ENCODE assay signal across 30 cellular contexts in the genomic region with DNA sequence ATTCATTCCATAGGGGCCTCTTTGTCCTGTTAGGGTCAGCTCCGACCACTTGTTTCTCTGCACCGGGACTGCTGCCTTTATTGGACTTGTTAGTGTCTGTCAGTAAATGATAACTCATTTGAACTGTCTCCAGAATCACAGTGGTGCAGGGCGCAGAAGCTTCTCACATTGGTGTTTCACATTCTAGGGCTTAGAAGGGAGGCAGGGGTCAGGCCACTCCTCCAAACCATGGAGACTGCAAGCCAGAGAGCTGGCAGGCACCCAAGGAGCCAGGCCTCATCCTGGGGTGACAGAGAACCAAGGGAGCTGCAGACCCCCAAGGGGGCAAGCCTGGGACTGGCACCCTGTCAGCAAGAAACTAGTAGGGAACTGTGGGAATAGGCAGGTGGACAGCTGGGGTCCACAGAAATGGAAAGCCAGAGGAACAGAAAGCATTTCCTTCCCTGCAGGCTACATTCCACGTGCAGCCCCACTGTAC. TPM values are rescaled to one million over a fixed set of nuclear protein-coding genes. Genes with fewer than 3 reads are reported as not detected.
DNase-seq lines count a peak whose midpoint lies in the region; ATAC-seq, FAIRE-seq and TF ChIP-seq lines count a peak whose summit lies in the region.
"Had no signal": no experiment of that assay in that cellular context is flagged by ENCODE, and none has a peak within 500 bp of the region (broad histone marks: within the 10 kb centered on the region; RNA-seq: fewer than 3 reads in every experiment).

No MANE protein-coding gene starts in this region.

- POLR2A ChIA-PET in HepG2 (lab: Yijun Ruan, JAX): interaction anchor here (1.6 to 14.4 kb wide), 3 partner anchors 9 to 23 kb away, joined by 3 to 166 read pairs (median 6); no protein-coding TSS in a partner anchor
- POLR2A ChIA-PET in activated CD4-positive, alpha-beta memory T cell treated with anti-CD3 and anti-CD28 coated beads for 36 hours (lab: Charles Lee): no interaction called here

- TF ChIP-seq EP300 in HepG2 (IDR thresholded peaks at IDR 0.05; ENCODE audit: low read depth in 2 of 2, low read length in 2 of 2) (no peak), HepG2 (CRISPR knock-in tag; IDR thresholded peaks at IDR 0.05; ENCODE audit: borderline replicate concordance) (no peak)

- intact Hi-C loops in HepG2 (cut with micrococcal nuclease; ENCODE audit: unreplicated experiment): no loop called here
- intact Hi-C loops in activated CD4-positive, alpha-beta memory T cell treated with anti-CD3 and anti-CD28 coated beads for 36 hours (cut with micrococcal nuclease): no loop called here

- no peak for FAIRE-seq in HepG2 (lab: Jason Lieb, UNC)
- FAIRE-seq: A204.1, GM12892 had no signal

- H3K27ac ChIP-seq in liver (ENCODE audit: low read depth in 1 of 2, low read length in 2 of 2) (no peak overlapping the region), HepG2 (ENCODE audit: extremely low read length, insufficient read depth, low read length) (no peak overlapping the region), cardiac muscle cell (peak overlapping the region; percentile 97)
- H3K27ac ChIP-seq: GM23248, HL-60, prostate gland, VCaP had no signal

- H3K4me3 Mint-ChIP-seq in mesothelial cell of epicardium: no peak overlapping the region
- H3K4me3 Mint-ChIP-seq in activated CD4-positive, alpha-beta memory T cell treated with anti-CD3 and anti-CD28 coated beads for 36 hours: no peak overlapping the region
- H3K4me3 Mint-ChIP-seq: activated naive CD8-positive, alpha-beta T cell treated with anti-CD3 and anti-CD28 coated beads, Interleukin-2, amount 50 U/mL, for 24 hours; activated T-cell treated with anti-CD3 and anti-CD28 coated beads, Interleukin-2, amount 50 U/mL, for 4 hours; CD4-positive, alpha-beta memory T cell; T-helper 17 cell had no signal

- H3K4me1 ChIP-seq in liver (ENCODE audit: control insufficient read depth in 4 of 4, insufficient read depth in 4 of 4, low read length in 3 of 4) (peaks cover 0 to 12% (median 3%) of the 10 kb centered on the region in 4 donors), HepG2 (ENCODE audit: insufficient read depth, low read length) (peaks cover 49% of the 10 kb centered on the region), cardiac muscle cell (ENCODE audit: low read depth) (peaks cover 89% of the 10 kb centered on the region)
- H3K4me1 ChIP-seq: prostate gland had no signal

- H2AFZ ChIP-seq in HepG2 (ENCODE audit: low read length): no peak overlapping the region
- H2AFZ ChIP-seq: GM23248 had no signal

- TF ChIP-seq RAD21 in liver (IDR thresholded peaks at IDR 0.05) (no peak), HepG2 (CRISPR knock-in tag; IDR thresholded peaks at IDR 0.05) (no peak)

- H3K4me3 ChIP-seq in liver (ENCODE audit: low read depth in 1 of 3, low read length in 3 of 3) (no peak overlapping the region), HepG2 (replicated peaks in 1 of 3; ENCODE audit: insufficient read depth in 1 of 3, low read depth in 2 of 3, low read length in 3 of 3) (no peak overlapping the region), cardiac muscle cell (no peak overlapping the region)
- H3K4me3 ChIP-seq: GM23248, prostate gland, uterus had no signal

- no peak for DNase-seq in HepG2 (ENCODE audit: low spot score)
- DNase-seq in cardiac muscle cell (ENCODE audit: low read depth in 1 of 2, low spot score in 1 of 2): peak; percentile 48 to 75
- no peak for DNase-seq in mesothelial cell of epicardium (ENCODE audit: low spot score in 2 of 2, unreplicated experiment in 2 of 2)
- no peak for DNase-seq in DMS79 treated with DMSO at 0.1 percent for 48 hours (lab: John Stamatoyannopoulos, UW)
- DNase-seq in NCI-H446 treated with DMSO at 0.1 percent for 48 hours (lab: John Stamatoyannopoulos, UW): no peak
- DNase-seq in activated CD4-positive, alpha-beta memory T cell treated with anti-CD3 and anti-CD28 coated beads for 36 hours: no peak
- no peak for DNase-seq in stimulated activated naive CD4-positive, alpha-beta T cell treated with Interleukin-2 at 50 U/mL for 16 hours (lab: John Stamatoyannopoulos, UW)
- DNase-seq: activated CD4-positive, alpha-beta T cell treated with anti-CD3 and anti-CD28 coated beads for 48 hours; activated gamma-delta T cell treated with Interleukin-2 at 50 U/mL for 16 hours; activated naive CD8-positive, alpha-beta T cell treated with anti-CD3 and anti-CD28 coated beads, Interleukin-2, amount 50 U/mL, for 24 hours; activated T-cell treated with anti-CD3 and anti-CD28 coated beads, Interleukin-2, amount 50 U/mL, for 4 hours; AML-193; CD4-positive, alpha-beta memory T cell; cerebellar nuclear complex; GM23248; mammary epithelial cell; NCI-H1092; NCI-H187; NCI-H2171 treated with DMSO at 0.1 percent for 48 hours; NCI-H524; SK-N-SH; stimulated activated naive CD8-positive, alpha-beta T cell treated with anti-CD3 and anti-CD28 coated beads, Interleukin-15, Interleukin-2, amounts not matched to agents 100 U/mL and 50 U/mL, for 24 hours; T-helper 17 cell; uterus had no signal

- no peaks in the 10 kb centered on the region for H3K9me3 Mint-ChIP-seq in mesothelial cell of epicardium
- no peaks in the 10 kb centered on the region for H3K9me3 Mint-ChIP-seq in activated CD4-positive, alpha-beta memory T cell treated with anti-CD3 and anti-CD28 coated beads for 36 hours
- H3K9me3 Mint-ChIP-seq: activated naive CD8-positive, alpha-beta T cell treated with anti-CD3 and anti-CD28 coated beads, Interleukin-2, amount 50 U/mL, for 24 hours; activated T-cell treated with anti-CD3 and anti-CD28 coated beads, Interleukin-2, amount 50 U/mL, for 4 hours; CD4-positive, alpha-beta memory T cell had no signal

- TF ChIP-seq POLR2A in HepG2 (IDR thresholded peaks at IDR 0.05; ENCODE audit: insufficient read depth in 1 of 2, low read depth in 2 of 2, low read length in 2 of 2): no peak

- no peak for TF ChIP-seq CTCF in liver (IDR thresholded peaks at IDR 0.05; ENCODE audit: low read depth, low read length, missing input control)
- TF ChIP-seq CTCF in HepG2 (CRISPR knock-in tag; IDR thresholded peaks at IDR 0.05): no peak
- no peak for TF ChIP-seq CTCF in cardiac muscle cell (IDR thresholded peaks at IDR 0.05; ENCODE audit: low read depth, low read length)
- TF ChIP-seq CTCF in mesothelial cell of epicardium (IDR thresholded peaks at IDR 0.05; ENCODE audit: unreplicated experiment): no peak

- in situ Hi-C loops in HepG2 (cut with HindIII; ENCODE audit: extremely low pct_ligation_motif_present, low pct_unique_long_range_greater_than_20kb): no loop called here

- no peaks in the 10 kb centered on the region for H3K27me3 Mint-ChIP-seq in mesothelial cell of epicardium (ENCODE audit: low read depth)
- H3K27me3 Mint-ChIP-seq in activated CD4-positive, alpha-beta memory T cell treated with anti-CD3 and anti-CD28 coated beads for 36 hours: peaks cover under 1% of the 10 kb centered on the region
- H3K27me3 Mint-ChIP-seq: activated naive CD8-positive, alpha-beta T cell treated with anti-CD3 and anti-CD28 coated beads, Interleukin-2, amount 50 U/mL, for 24 hours; CD4-positive, alpha-beta memory T cell; T-helper 17 cell had no signal

- H3K4me2 ChIP-seq in HepG2 (ENCODE audit: low read depth, low read length): no peak overlapping the region
- H3K4me2 ChIP-seq: SK-N-SH had no signal

- no peaks in the 10 kb centered on the region for H3K79me2 ChIP-seq in HepG2 (ENCODE audit: insufficient read depth, low read length)

- no TSS peak for BruUV-seq in HepG2 (replicated peaks; lab: Mats Ljungman, UMichigan)

- CTCF ChIA-PET in HepG2 (lab: Yijun Ruan, JAX; ENCODE audit: low intra/inter-chr PET ratio, low total read pairs): no interaction called here
- CTCF ChIA-PET in activated CD4-positive, alpha-beta memory T cell treated with anti-CD3 and anti-CD28 coated beads for 36 hours (lab: Charles Lee): no interaction called here

- no peak; the same call in 2 of the 3 replicates for ATAC-seq in HepG2
- ATAC-seq: activated naive CD8-positive, alpha-beta T cell treated with anti-CD3 and anti-CD28 coated beads, Interleukin-2, amount 50 U/mL, for 24 hours; activated T-cell treated with anti-CD3 and anti-CD28 coated beads, Interleukin-2, amount 50 U/mL, for 4 hours; stimulated activated naive CD8-positive, alpha-beta T cell treated with anti-CD3 and anti-CD28 coated beads, Interleukin-15, Interleukin-2, amounts not matched to agents 100 U/mL and 50 U/mL, for 24 hours; T-helper 17 cell had no signal

- H3K27me3 ChIP-seq in liver (ENCODE audit: control insufficient read depth in 4 of 4, insufficient read depth in 4 of 4, low read length in 3 of 4) (no peaks in the 10 kb centered on the region), HepG2 (ENCODE audit: control insufficient read depth in 1 of 2, insufficient read depth in 2 of 2, low read length in 2 of 2) (no peaks in the 10 kb centered on the region), cardiac muscle cell (no peaks in the 10 kb centered on the region)
- H3K27me3 ChIP-seq: uterus had no signal

- no peaks in the 10 kb centered on the region for H3K36me3 ChIP-seq in liver (ENCODE audit: control insufficient read depth in 4 of 4, insufficient read depth in 3 of 4, low read depth in 1 of 4, low read length in 3 of 4)
- H3K36me3 ChIP-seq in HepG2 (replicated peaks in 1 of 2; ENCODE audit: control insufficient read depth in 1 of 2, insufficient read depth in 2 of 2, low read length in 2 of 2): no peaks in the 10 kb centered on the region
- no peaks in the 10 kb centered on the region for H3K36me3 ChIP-seq in cardiac muscle cell
- H3K36me3 ChIP-seq: prostate gland, uterus had no signal

- no peaks in the 10 kb centered on the region for H3K36me3 Mint-ChIP-seq in mesothelial cell of epicardium
- H3K36me3 Mint-ChIP-seq in activated CD4-positive, alpha-beta memory T cell treated with anti-CD3 and anti-CD28 coated beads for 36 hours: no peaks in the 10 kb centered on the region
- H3K36me3 Mint-ChIP-seq: CD4-positive, alpha-beta memory T cell had no signal

- H4K20me1 ChIP-seq in HepG2 (ENCODE audit: insufficient read depth, low read length): no peaks in the 10 kb centered on the region

- H3K4me1 Mint-ChIP-seq in mesothelial cell of epicardium: peaks cover 24% of the 10 kb centered on the region
- no peaks in the 10 kb centered on the region for H3K4me1 Mint-ChIP-seq in activated CD4-positive, alpha-beta memory T cell treated with anti-CD3 and anti-CD28 coated beads for 36 hours (ENCODE audit: low read depth)

- H3K9me3 ChIP-seq in liver (ENCODE audit: control insufficient read depth in 4 of 4, low read length in 3 of 4) (no peaks in the 10 kb centered on the region), HepG2 (ENCODE audit: low read length) (no peaks in the 10 kb centered on the region), cardiac muscle cell (ENCODE audit: low read depth) (no peaks in the 10 kb centered on the region)
- H3K9me3 ChIP-seq: prostate gland, SK-N-SH, uterus had no signal

- 70% methylated on average over 4 of the region's 4 CpGs for WGBS in liver
- 64% methylated on average over 4 of the region's 4 CpGs for WGBS in HepG2 (ENCODE audit: low lambda C conversion rate)

- H3K9ac ChIP-seq in liver (ENCODE audit: low read depth in 1 of 2, low read length in 2 of 2) (no peak overlapping the region), HepG2 (ENCODE audit: insufficient read depth, low read depth, low read length) (no peak overlapping the region)
- H3K9ac ChIP-seq: GM23248, SK-N-SH had no signal

- H3K27ac Mint-ChIP-seq in mesothelial cell of epicardium: peak overlapping the region; percentile 60
- no peak overlapping the region for H3K27ac Mint-ChIP-seq in activated CD4-positive, alpha-beta memory T cell treated with anti-CD3 and anti-CD28 coated beads for 36 hours
- H3K27ac Mint-ChIP-seq: activated naive CD8-positive, alpha-beta T cell treated with anti-CD3 and anti-CD28 coated beads, Interleukin-2, amount 50 U/mL, for 24 hours; CD4-positive, alpha-beta memory T cell; T-helper 17 cell had no signal

RNA-seq across cellular contexts. Expression of gene CCNL1, which starts 49.1 kb away (rescaled TPM):
- total RNA-seq in liver: 100 to 1,000 TPM in 1 of 2 donors, 10 to 100 TPM in 1; 83.7 to 163 TPM
- 100 to 1,000 TPM in 1 of 2 donors, 10 to 100 TPM in 1; 22.7 to 106 TPM for polyA plus RNA-seq in liver
- total RNA-seq in HepG2 (2016; rRNA removed; fragmentation: Illumina TruSeq; extraction: Trizol): 23.5 and 151 TPM in 2 replicates
- 18.9 and 19.9 TPM in 2 replicates for total RNA-seq in HepG2 (2016; cell fraction: cytosol; rRNA removed; fragmentation: Illumina TruSeq; extraction: Trizol; ENCODE audit: low read depth)
- 22.0 and 151 TPM in 2 replicates for total RNA-seq in HepG2 (2016; cell fraction: insoluble cytoplasmic fraction; rRNA removed; fragmentation: Illumina TruSeq; extraction: Trizol)
- 19.5 and 22.9 TPM in 2 replicates for total RNA-seq in HepG2 (2016; cell fraction: membrane; rRNA removed; fragmentation: Illumina TruSeq; extraction: Trizol)
- total RNA-seq in HepG2 (2016; cell fraction: nucleus; rRNA removed; fragmentation: Illumina TruSeq; extraction: Trizol): 552 TPM in 2 replicates
- polyA plus RNA-seq in HepG2 (2011; rRNA removed): 303 and 309 TPM in 2 replicates
- 35.9 and 39.3 TPM in 2 replicates for polyA plus RNA-seq in HepG2 (2011; cell fraction: cytosol; rRNA removed)
- 1,033 and 1,155 TPM in 2 replicates for polyA plus RNA-seq in HepG2 (2011; cell fraction: nucleus; rRNA removed)
- 118 and 121 TPM in 2 replicates for polyA plus RNA-seq in HepG2 (2012)
- polyA plus RNA-seq in HepG2 (2016; cell fraction: cytosol; fragmentation: Illumina TruSeq; extraction: Trizol; ENCODE audit: low read depth): 4.9 and 6.1 TPM in 2 replicates
- polyA plus RNA-seq in HepG2 (2016; cell fraction: insoluble cytoplasmic fraction; fragmentation: Illumina TruSeq; extraction: Trizol; ENCODE audit: low read depth): 26.1 and 28.4 TPM in 2 replicates
- 6.6 and 9.0 TPM in 2 replicates for polyA plus RNA-seq in HepG2 (2016; cell fraction: membrane; fragmentation: Illumina TruSeq; extraction: Trizol; ENCODE audit: low read depth)
- polyA plus RNA-seq in HepG2 (2016; cell fraction: nucleus; fragmentation: Illumina TruSeq; extraction: Trizol; ENCODE audit: insufficient read depth, low read depth): 607 and 612 TPM in 2 replicates
- polyA minus RNA-seq in HepG2 (2011; rRNA and poly(A)+ RNA removed; ENCODE audit: low replicate concordance): 138 and 193 TPM in 2 replicates
- polyA minus RNA-seq in HepG2 (2011; cell fraction: cytosol; rRNA and poly(A)+ RNA removed): 30.6 and 49.5 TPM in 2 replicates
- polyA minus RNA-seq in HepG2 (2011; cell fraction: nucleus; rRNA and poly(A)+ RNA removed): 1,410 and 1,557 TPM in 2 replicates
- total RNA-seq in cardiac muscle cell: 142 and 223 TPM in 2 replicates
- 87.6 and 101 TPM in 2 replicates for polyA plus RNA-seq in cardiac muscle cell
- 248 to 276 TPM (median 261 TPM) in 3 replicates for total RNA-seq in mesothelial cell of epicardium
- 100 to 1,000 TPM; 144 to 150 TPM for total RNA-seq in activated CD4-positive, alpha-beta memory T cell treated with anti-CD3 and anti-CD28 coated beads for 36 hours

Comparison
In these comparisons a context has a peak if more than half of its experiments do, and no peak if none do; other contexts are left out.
1. DNase-seq: peak in cardiac muscle cell (2 of 2); none in HepG2 (single experiment), mesothelial cell of epicardium (0 of 2), DMS79 treated with DMSO at 0.1 percent for 48 hours (single experiment), NCI-H446 treated with DMSO at 0.1 percent for 48 hours (single experiment), activated CD4-positive, alpha-beta memory T cell treated with anti-CD3 and anti-CD28 coated beads for 36 hours (single experiment) and stimulated activated naive CD4-positive, alpha-beta T cell treated with Interleukin-2 at 50 U/mL for 16 hours (single experiment).